Comparison of ENCODE assay signal across 8 cellular contexts in the genomic region with DNA sequence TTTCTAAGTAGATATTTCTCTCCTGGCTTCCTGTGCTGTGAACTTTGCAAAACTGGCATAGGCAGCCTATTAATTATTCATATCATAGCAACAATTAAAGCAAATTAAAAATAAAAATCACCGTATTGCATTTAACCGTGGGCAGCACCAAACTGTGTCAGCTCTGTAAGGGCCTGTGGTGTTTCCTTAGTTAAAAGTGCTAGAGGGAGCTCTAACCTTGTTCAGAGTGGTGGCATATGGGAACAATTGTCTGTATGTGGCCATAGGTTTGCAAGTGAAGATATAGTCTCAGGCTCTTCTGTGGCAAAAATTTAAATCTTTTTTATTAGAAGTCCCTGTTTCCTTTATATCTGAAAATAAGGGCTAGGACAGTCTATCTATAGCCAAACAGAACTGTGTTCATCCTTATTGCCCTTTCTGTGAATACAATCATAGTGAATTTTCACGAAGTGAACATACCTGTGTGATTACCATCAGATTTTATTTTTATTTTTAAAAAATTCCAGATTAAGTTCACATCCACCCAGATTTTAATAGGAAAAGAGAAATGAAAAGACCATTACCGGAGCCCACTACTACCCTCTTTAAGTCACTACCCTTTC.
DNase-seq lines count a peak whose midpoint lies in the region; ATAC-seq and TF ChIP-seq lines count a peak whose summit lies in the region.

No MANE protein-coding gene starts in this region.

- H3K36me3 Mint-ChIP-seq in activated CD8-positive, alpha-beta memory T cell treated with anti-CD3 and anti-CD28 coated beads, Interleukin-2, amount 10 ng/mL, durations not matched to agents 7 days and 5 days: no peaks in the 10 kb centered on the region
- peaks cover 12% of the 10 kb centered on the region for H3K36me3 Mint-ChIP-seq in T-cell

- H3K27ac Mint-ChIP-seq in activated CD8-positive, alpha-beta memory T cell treated with anti-CD3 and anti-CD28 coated beads, Interleukin-2, amount 10 ng/mL, durations not matched to agents 7 days and 5 days: no peak overlapping the region
- H3K27ac Mint-ChIP-seq in T-cell: no peak overlapping the region

- no peaks in the 10 kb centered on the region for H3K9me3 ChIP-seq in MG63

- no peak for ATAC-seq in activated CD8-positive, alpha-beta memory T cell treated with anti-CD3 and anti-CD28 coated beads, Interleukin-2, amount 10 ng/mL, durations not matched to agents 7 days and 5 days
- ATAC-seq in T-cell (replicated peaks in 1 of 4): no peak

- no peaks in the 10 kb centered on the region for H3K27me3 ChIP-seq in MG63

- peak; percentile 36 for TF ChIP-seq CTCF in fibroblast of pulmonary artery (IDR thresholded peaks at IDR 0.05; ENCODE audit: low read length, missing control alignments)

- POLR2A ChIA-PET in T-cell (lab: Charles Lee): no interaction called here

- no peak overlapping the region for H3K4me3 ChIP-seq in fibroblast of pulmonary artery (replicated peaks; ENCODE audit: low read depth, low read length)
- no peak overlapping the region for H3K4me3 ChIP-seq in MG63

- DNase-seq in AML-193 (lab: John Stamatoyannopoulos, UW) (peak; percentile 6 to 20), H4 (ENCODE audit: low spot score) (peak; percentile 6), OCI-M1 (lab: John Stamatoyannopoulos, UW) (peak; percentile 80), fibroblast of pulmonary artery (ENCODE audit: low read depth) (peak; percentile 30), MG63 (no peak), 8988T (no peak), T-cell (no peak)
- no peak for DNase-seq in activated CD8-positive, alpha-beta memory T cell treated with anti-CD3 and anti-CD28 coated beads, Interleukin-2, amount 10 ng/mL, durations not matched to agents 7 days and 5 days

- no peaks in the 10 kb centered on the region for H3K27me3 Mint-ChIP-seq in activated CD8-positive, alpha-beta memory T cell treated with anti-CD3 and anti-CD28 coated beads, Interleukin-2, amount 10 ng/mL, durations not matched to agents 7 days and 5 days
- no peaks in the 10 kb centered on the region for H3K27me3 Mint-ChIP-seq in T-cell

- H3K36me3 ChIP-seq in MG63: no peaks in the 10 kb centered on the region

- no peak overlapping the region for H3K4me3 Mint-ChIP-seq in activated CD8-positive, alpha-beta memory T cell treated with anti-CD3 and anti-CD28 coated beads, Interleukin-2, amount 10 ng/mL, durations not matched to agents 7 days and 5 days
- no peak overlapping the region for H3K4me3 Mint-ChIP-seq in T-cell

- H3K9me3 Mint-ChIP-seq in activated CD8-positive, alpha-beta memory T cell treated with anti-CD3 and anti-CD28 coated beads, Interleukin-2, amount 10 ng/mL, durations not matched to agents 7 days and 5 days (ENCODE audit: low read depth): no peaks in the 10 kb centered on the region
- H3K9me3 Mint-ChIP-seq in T-cell: no peaks in the 10 kb centered on the region

- H3K4me1 Mint-ChIP-seq in activated CD8-positive, alpha-beta memory T cell treated with anti-CD3 and anti-CD28 coated beads, Interleukin-2, amount 10 ng/mL, durations not matched to agents 7 days and 5 days: no peaks in the 10 kb centered on the region
- peaks cover 0 to 7% (median 5%) of the 10 kb centered on the region in 3 donors for H3K4me1 Mint-ChIP-seq in T-cell

- CTCF ChIA-PET in activated CD8-positive, alpha-beta memory T cell treated with anti-CD3 and anti-CD28 coated beads, Interleukin-2, amount 10 ng/mL, durations not matched to agents 7 days and 5 days (lab: Charles Lee): no interaction called here
- CTCF ChIA-PET in T-cell (lab: Charles Lee): no interaction called here

Comparison
In these comparisons a context has a peak if more than half of its experiments do, and no peak if none do; other contexts are left out.
1. DNase-seq: peak in AML-193 (2 of 2), H4 (single experiment), OCI-M1 (single experiment) and fibroblast of pulmonary artery (single experiment); none in MG63 (single experiment), activated CD8-positive, alpha-beta memory T cell treated with anti-CD3 and anti-CD28 coated beads, Interleukin-2, amount 10 ng/mL, durations not matched to agents 7 days and 5 days (single experiment), 8988T (single experiment) and T-cell (0 of 34).